ENCODE assay signal across 22 cellular contexts in the genomic region with DNA sequence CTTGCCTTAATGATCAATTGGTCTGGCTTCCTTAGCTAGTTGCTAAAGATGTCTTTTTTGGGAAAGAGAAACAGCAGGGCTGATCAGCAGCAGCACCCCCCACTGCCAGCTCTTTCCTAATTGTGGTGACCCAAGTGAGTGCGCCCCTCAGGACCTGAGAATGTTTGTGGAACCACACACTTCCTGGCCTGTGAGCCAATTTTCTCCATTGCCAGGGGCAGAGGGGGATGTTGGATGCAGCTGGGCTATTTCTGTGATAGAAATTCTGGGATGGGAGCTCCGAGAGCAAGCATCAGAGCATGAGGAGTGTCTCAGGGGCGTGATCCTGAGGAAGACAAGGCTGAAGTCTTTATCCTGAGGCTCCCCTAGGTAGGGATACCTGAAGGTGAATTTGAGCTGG.
"Had no signal": no experiment of that assay in that cellular context is flagged by ENCODE, and none has a peak within 500 bp of the region (broad histone marks: within the 10 kb centered on the region; RNA-seq: fewer than 3 reads in every experiment).

No MANE protein-coding gene starts in this region.

- H3K36me3 Mint-ChIP-seq: immature natural killer cell; naive thymus-derived CD4-positive, alpha-beta T cell; stimulated activated naive B cell treated with anti-CD40 and anti-IgM and Interleukin-4, amounts not matched to agents 10 μg/mL and 1 μg/mL and 100 μg/mL, for 72 hours had no signal

- H3K4me3 Mint-ChIP-seq: endodermal cell; immature natural killer cell; naive thymus-derived CD4-positive, alpha-beta T cell; neural crest cell; stimulated activated naive B cell treated with anti-CD40 and anti-IgM and Interleukin-4, amounts not matched to agents 10 μg/mL and 1 μg/mL and 100 μg/mL, for 72 hours; stimulated activated naive CD8-positive, alpha-beta T cell treated with anti-CD3 and anti-CD28 coated beads, Interleukin-15, amount 100 ng/mL, for 72 hours had no signal

- H3K9me3 ChIP-seq: colonic mucosa, gastroesophageal sphincter, right atrium auricular region, sigmoid colon had no signal

- H3K36me3 ChIP-seq: colonic mucosa, gastroesophageal sphincter, right atrium auricular region, sigmoid colon had no signal

- H3K4me3 ChIP-seq: colonic mucosa, gastroesophageal sphincter, lung, right atrium auricular region, sigmoid colon, skin epidermis had no signal

- ATAC-seq: gastroesophageal sphincter; left cardiac atrium; left ventricle myocardium superior; naive thymus-derived CD4-positive, alpha-beta T cell; stimulated activated naive B cell treated with anti-CD40 and anti-IgM and Interleukin-4, amounts not matched to agents 10 μg/mL and 1 μg/mL and 100 μg/mL, for 72 hours; stimulated activated naive CD8-positive, alpha-beta T cell treated with anti-CD3 and anti-CD28 coated beads, Interleukin-15, amount 100 ng/mL, for 72 hours had no signal

- H3K27ac Mint-ChIP-seq: endodermal cell; immature natural killer cell; naive thymus-derived CD4-positive, alpha-beta T cell; stimulated activated naive B cell treated with anti-CD40 and anti-IgM and Interleukin-4, amounts not matched to agents 10 μg/mL and 1 μg/mL and 100 μg/mL, for 72 hours; stimulated activated naive CD8-positive, alpha-beta T cell treated with anti-CD3 and anti-CD28 coated beads, Interleukin-15, amount 100 ng/mL, for 72 hours had no signal

- H3K9me3 Mint-ChIP-seq: endodermal cell; immature natural killer cell; naive thymus-derived CD4-positive, alpha-beta T cell; neural crest cell; stimulated activated naive B cell treated with anti-CD40 and anti-IgM and Interleukin-4, amounts not matched to agents 10 μg/mL and 1 μg/mL and 100 μg/mL, for 72 hours; stimulated activated naive CD8-positive, alpha-beta T cell treated with anti-CD3 and anti-CD28 coated beads, Interleukin-15, amount 100 ng/mL, for 72 hours had no signal

- H3K27ac ChIP-seq: colonic mucosa, gastroesophageal sphincter, right atrium auricular region, sigmoid colon, skin epidermis had no signal

- H3K4me1 ChIP-seq: colonic mucosa, gastroesophageal sphincter, right atrium auricular region, sigmoid colon had no signal

- H3K4me1 Mint-ChIP-seq: immature natural killer cell; stimulated activated naive B cell treated with anti-CD40 and anti-IgM and Interleukin-4, amounts not matched to agents 10 μg/mL and 1 μg/mL and 100 μg/mL, for 72 hours; stimulated activated naive CD8-positive, alpha-beta T cell treated with anti-CD3 and anti-CD28 coated beads, Interleukin-15, amount 100 ng/mL, for 72 hours had no signal

- H3K27me3 ChIP-seq: colonic mucosa, gastroesophageal sphincter, right atrium auricular region had no signal

- DNase-seq: cerebellar nuclear complex; colonic mucosa; dermis blood vessel endothelial cell; effector CD4-positive, alpha-beta T cell; endodermal cell; erythroblast; glutamatergic neuron; immature natural killer cell; left cardiac atrium; left ventricle myocardium superior; naive thymus-derived CD4-positive, alpha-beta T cell; sigmoid colon; stimulated activated CD4-positive, alpha-beta T cell treated with anti-CD3 and anti-CD28 coated beads, Interleukin-2, amount 100 ng/mL, for 24 hours; stimulated activated CD4-positive, alpha-beta T cell treated with anti-CD3 and anti-CD28 coated beads, Interleukin-4, amount 100 ng/mL, for 4 hours; stimulated activated naive B cell treated with anti-CD40 and anti-IgM and Interleukin-4, amounts not matched to agents 10 μg/mL and 1 μg/mL and 100 μg/mL, for 72 hours; stimulated activated naive CD8-positive, alpha-beta T cell treated with anti-CD3 and anti-CD28 coated beads, Interleukin-15, amount 100 ng/mL, for 72 hours; trophoblast cell had no signal
